ENCODE assay signal across 19 cellular contexts in genomic region chr11:69876013-69876412, GRCh38. TPM values are rescaled to one million over a fixed set of nuclear protein-coding genes. Genes with fewer than 3 reads are reported as not detected.
"Had no signal": no experiment of that assay in that cellular context is flagged by ENCODE, and none has a peak within 500 bp of the region (broad histone marks: within the 10 kb centered on the region; RNA-seq: fewer than 3 reads in every experiment).

No MANE protein-coding gene starts in this region.

- ATAC-seq: left colon had no signal

- H3K36me3 ChIP-seq: brain microvascular endothelial cell, thoracic aorta, uterus had no signal

- H3K27me3 ChIP-seq: uterus had no signal

- H3K27ac ChIP-seq: brain microvascular endothelial cell, thoracic aorta, uterus had no signal

- H3K4me1 Mint-ChIP-seq: activated naive CD8-positive, alpha-beta T cell treated with anti-CD3 and anti-CD28 coated beads, Interleukin-2, amount 10 ng/mL, durations not matched to agents 7 days and 5 days; immature natural killer cell had no signal

- DNase-seq: activated CD4-positive, CD25-positive, alpha-beta regulatory T cell; activated gamma-delta T cell treated with Interleukin-2 at 50 U/mL for 16 hours; activated naive CD8-positive, alpha-beta T cell treated with anti-CD3 and anti-CD28 coated beads, Interleukin-2, amount 10 ng/mL, durations not matched to agents 7 days and 5 days; activated T-cell treated with anti-CD3 and anti-CD28 coated beads, Interleukin-2, amount 50 U/mL, for 24 hours; brain microvascular endothelial cell; effector memory CD4-positive, alpha-beta T cell; foreskin melanocyte; immature natural killer cell; mammary epithelial cell; naive B cell; SIG-M5; T-helper 2 cell had no signal

- H3K4me3 Mint-ChIP-seq: activated naive CD8-positive, alpha-beta T cell treated with anti-CD3 and anti-CD28 coated beads, Interleukin-2, amount 10 ng/mL, durations not matched to agents 7 days and 5 days; activated T-cell treated with anti-CD3 and anti-CD28 coated beads, Interleukin-2, amount 50 U/mL, for 24 hours; immature natural killer cell; naive B cell; stimulated activated naive CD8-positive, alpha-beta T cell treated with anti-CD3 and anti-CD28 coated beads, Interleukin-15, Interleukin-2, amounts not matched to agents 100 ng/mL and 50 ng/mL, for 24 hours had no signal

- H3K36me3 Mint-ChIP-seq: activated naive CD8-positive, alpha-beta T cell treated with anti-CD3 and anti-CD28 coated beads, Interleukin-2, amount 10 ng/mL, durations not matched to agents 7 days and 5 days; immature natural killer cell had no signal

- H3K9me3 Mint-ChIP-seq: activated naive CD8-positive, alpha-beta T cell treated with anti-CD3 and anti-CD28 coated beads, Interleukin-2, amount 10 ng/mL, durations not matched to agents 7 days and 5 days; activated T-cell treated with anti-CD3 and anti-CD28 coated beads, Interleukin-2, amount 50 U/mL, for 24 hours; immature natural killer cell; naive B cell; stimulated activated naive CD8-positive, alpha-beta T cell treated with anti-CD3 and anti-CD28 coated beads, Interleukin-15, Interleukin-2, amounts not matched to agents 100 ng/mL and 50 ng/mL, for 24 hours had no signal

- H3K4me1 ChIP-seq: uterus had no signal

- H3K27ac Mint-ChIP-seq: activated naive CD8-positive, alpha-beta T cell treated with anti-CD3 and anti-CD28 coated beads, Interleukin-2, amount 10 ng/mL, durations not matched to agents 7 days and 5 days; activated T-cell treated with anti-CD3 and anti-CD28 coated beads, Interleukin-2, amount 50 U/mL, for 24 hours; immature natural killer cell; naive B cell; stimulated activated naive CD8-positive, alpha-beta T cell treated with anti-CD3 and anti-CD28 coated beads, Interleukin-15, Interleukin-2, amounts not matched to agents 100 ng/mL and 50 ng/mL, for 24 hours had no signal

- H3K9me3 ChIP-seq: thoracic aorta, uterus had no signal

- H3K4me3 ChIP-seq: smooth muscle cell, uterus had no signal

- H3K27me3 Mint-ChIP-seq: stimulated activated naive CD8-positive, alpha-beta T cell treated with anti-CD3 and anti-CD28 coated beads, Interleukin-15, Interleukin-2, amounts not matched to agents 100 ng/mL and 50 ng/mL, for 24 hours had no signal

RNA-seq across cellular contexts. Expression of gene FGF3, which starts 56.8 kb away (rescaled TPM):
- total RNA-seq: activated naive CD8-positive, alpha-beta T cell treated with anti-CD3 and anti-CD28 coated beads, Interleukin-2, amount 10 ng/mL, durations not matched to agents 7 days and 5 days; fibroblast of lung; left colon; mammary epithelial cell; mononuclear cell; smooth muscle cell; thoracic aorta; uterus had no signal
- polyA plus RNA-seq: fibroblast of lung, immature natural killer cell, mammary epithelial cell, smooth muscle cell had no signal
